ENCODE assay signal across 31 cellular contexts in genomic region chr22:25049770-25050169, GRCh38.
"Had no signal": no experiment of that assay in that cellular context is flagged by ENCODE, and none has a peak within 500 bp of the region (broad histone marks: within the 10 kb centered on the region; RNA-seq: fewer than 3 reads in every experiment).

No MANE protein-coding gene starts in this region.

- H3K4me1 ChIP-seq: ascending aorta had no signal

- H3K4me3 ChIP-seq: ascending aorta, cardiac muscle cell had no signal

- DNase-seq: activated B cell treated with CpG ODN at 0.5 μM for 24 hours; activated CD4-positive, alpha-beta memory T cell treated with anti-CD3 and anti-CD28 coated beads for 36 hours; activated CD4-positive, alpha-beta T cell treated with anti-CD3 and anti-CD28 coated beads for 4 hours; activated CD4-positive, alpha-beta T cell treated with anti-CD3 and anti-CD28 coated beads, Interleukin-2, amount 10 ng/mL, durations not matched to agents 24 days and 14 days; activated CD4-positive, alpha-beta T cell treated with anti-CD3 and anti-CD28 coated beads, Interleukin-2, amount 50 U/mL, for 1 hour; activated CD4-positive, alpha-beta T cell treated with anti-CD3 and anti-CD28 coated beads, Interleukin-2, amount 50 U/mL, for 4 hours; activated CD4-positive, CD25-positive, alpha-beta regulatory T cell treated with anti-CD3 and anti-CD28 coated beads, Interleukin-2, amount 50 U/mL, for 72 hours; activated CD8-positive, alpha-beta memory T cell treated with anti-CD3 and anti-CD28 coated beads, Interleukin-2, amount 50 U/mL, for 4 hours; activated CD8-positive, alpha-beta T cell treated with anti-CD3 and anti-CD28 coated beads for 36 hours; activated effector memory CD4-positive, alpha-beta T cell treated with anti-CD3 and anti-CD28 coated beads, Interleukin-2, amount 50 U/mL, for 16 hours; activated gamma-delta T cell treated with Interleukin-2 at 50 U/mL for 16 hours; activated naive CD4-positive, alpha-beta T cell; activated naive CD4-positive, alpha-beta T cell treated with anti-CD3 and anti-CD28 coated beads for 36 hours; activated naive CD4-positive, alpha-beta T cell treated with anti-CD3 and anti-CD28 coated beads, Interleukin-2, amount 50 U/mL, for 16 hours; activated naive CD8-positive, alpha-beta T cell treated with anti-CD3 and anti-CD28 coated beads for 36 hours; activated T-cell treated with anti-CD3 and anti-CD28 coated beads for 4 hours; activated T-cell treated with anti-CD3 and anti-CD28 coated beads, Interleukin-2, amount 50 U/mL, for 1 hour; activated T-cell treated with anti-CD3 and anti-CD28 coated beads, Interleukin-2, amount 50 U/mL, for 4 hours; activated T-cell treated with anti-CD3 and anti-CD28 coated beads, Interleukin-2, amount 50 U/mL, for 72 hours; amygdala; anterior cingulate cortex; caudate nucleus; cerebellar nuclear complex; T-helper 1 cell; T-helper 2 cell; T-helper 9 cell had no signal

- H3K27ac ChIP-seq: ascending aorta, cardiac muscle cell, VCaP had no signal

- H3K27me3 ChIP-seq: ascending aorta, cardiac muscle cell had no signal

- H3K9me3 ChIP-seq: ascending aorta had no signal

- H3K36me3 ChIP-seq: ascending aorta had no signal

- ATAC-seq: activated CD8-positive, alpha-beta T cell treated with anti-CD3 and anti-CD28 coated beads for 36 hours; activated naive CD4-positive, alpha-beta T cell treated with anti-CD3 and anti-CD28 coated beads, Interleukin-2, amount 50 U/mL, for 72 hours; activated T-cell treated with anti-CD3 and anti-CD28 coated beads, Interleukin-2, amount 50 U/mL, for 4 hours; activated T-cell treated with anti-CD3 and anti-CD28 coated beads, Interleukin-2, amount 50 U/mL, for 72 hours; activated T-helper 17 cell treated with anti-CD3 and anti-CD28 coated beads, Interleukin-2, amount 50 U/mL, for 72 hours had no signal
